8 cellular contexts compared by ENCODE assay signal in genomic region chr10:42933454-42934340, GRCh38.
DNase-seq lines count a peak whose midpoint lies in the region; ATAC-seq and TF ChIP-seq lines count a peak whose summit lies in the region.

No MANE protein-coding gene starts in this region.

- H3K79me2 ChIP-seq in H9 (ENCODE audit: insufficient read depth, low read length): no peaks in the 10 kb centered on the region

- no peaks in the 10 kb centered on the region for H4K20me1 ChIP-seq in H9 (ENCODE audit: control insufficient read depth, insufficient read depth, insufficient read length)

- H3K27ac Mint-ChIP-seq in H9 (no peak overlapping the region; a peak in 1 of 7 replicates), T-cell (peak overlapping the region; percentile 17 to 60), glutamatergic neuron (ENCODE audit: unreplicated experiment) (peak overlapping the region; percentile 43), progenitor cell of endocrine pancreas (peak overlapping the region; percentile 79)

- peaks cover 53% of the 10 kb centered on the region for H3K27me3 Mint-ChIP-seq in H9 (ENCODE audit: low read depth)
- H3K27me3 Mint-ChIP-seq in T-cell: peaks cover 6 to 60% of the 10 kb centered on the region in 2 donors
- H3K27me3 Mint-ChIP-seq in glutamatergic neuron (ENCODE audit: unreplicated experiment): peaks cover 20% of the 10 kb centered on the region
- peaks cover 78% of the 10 kb centered on the region for H3K27me3 Mint-ChIP-seq in progenitor cell of endocrine pancreas

- WGBS in H9 (ENCODE audit: extremely low coverage, insufficient read length, low lambda C conversion rate): no CpG with 5 or more reads among the region's 57 CpGs

- no peak overlapping the region for H3K18ac ChIP-seq in H9 (ENCODE audit: insufficient read length, low read depth, low read length)

- H3K23me2 ChIP-seq in H9 (ENCODE audit: insufficient read length, low read depth, low read length, poor library complexity, severe bottlenecking): peaks cover 11% of the 10 kb centered on the region

- no peaks in the 10 kb centered on the region for H3K4me1 ChIP-seq in H9 (ENCODE audit: insufficient read depth, low read length)

- peak; percentile 72 to 79 (median 74) for ATAC-seq in T-cell (replicated peaks in 1 of 4)
- ATAC-seq in GM18498 (IDR thresholded peaks at IDR 0.05; ENCODE audit: unreplicated experiment): no peak
- no peak for ATAC-seq in GM19324 (IDR thresholded peaks at IDR 0.05; ENCODE audit: low FRiP score, unreplicated experiment)

- no peak overlapping the region for H2BK5ac ChIP-seq in H9 (ENCODE audit: insufficient read length, low read length)

- H3K79me1 ChIP-seq in H9 (ENCODE audit: insufficient read depth, low read depth, low read length, poor library complexity, severe bottlenecking): no peaks in the 10 kb centered on the region

- H3K9me3 ChIP-seq in H9 (ENCODE audit: control insufficient read depth, low read depth, low read length): no peaks in the 10 kb centered on the region

- no peak overlapping the region for H4K5ac ChIP-seq in H9 (ENCODE audit: insufficient read length, low read depth, low read length)

- H3K36me3 Mint-ChIP-seq in H9 (ENCODE audit: insufficient read depth in 1 of 3, low read depth in 3 of 3) (no peaks in the 10 kb centered on the region; a peak in 1 of 7 replicates), T-cell (no peaks in the 10 kb centered on the region), glutamatergic neuron (ENCODE audit: unreplicated experiment) (no peaks in the 10 kb centered on the region), progenitor cell of endocrine pancreas (ENCODE audit: insufficient read depth) (no peaks in the 10 kb centered on the region)

- CTCF ChIA-PET in T-cell (lab: Charles Lee): interaction anchor here in 1 of 2 donors (0.7 kb wide), 1 partner anchor 640 kb away, joined by 3 read pairs; the partner anchor contains the start of gene ZNF239

- no peak overlapping the region for H2AK5ac ChIP-seq in H9 (ENCODE audit: insufficient read length, low read length)

- peaks cover 17 to 21% of the 10 kb centered on the region in 2 experiments for H3K4me1 Mint-ChIP-seq in H9
- H3K4me1 Mint-ChIP-seq in T-cell: peaks cover 14 to 17% (median 16%) of the 10 kb centered on the region in 3 donors
- H3K4me1 Mint-ChIP-seq in glutamatergic neuron (ENCODE audit: low read depth, unreplicated experiment): no peaks in the 10 kb centered on the region
- peaks cover 10% of the 10 kb centered on the region for H3K4me1 Mint-ChIP-seq in progenitor cell of endocrine pancreas (ENCODE audit: low read depth)

- no peak overlapping the region for H4K91ac ChIP-seq in H9 (ENCODE audit: insufficient read length, low read depth, low read length)

- no peak overlapping the region for H3K4ac ChIP-seq in H9 (ENCODE audit: low read depth, low read length)

- POLR2A ChIA-PET in T-cell (lab: Charles Lee): no interaction called here

- peak overlapping the region; percentile 34; the same call in 1 of the 2 replicates for H3K14ac ChIP-seq in H9 (ENCODE audit: insufficient read depth, low read length)

- H3K23ac ChIP-seq in H9 (ENCODE audit: insufficient read length, low read depth, low read length): no peak overlapping the region

- peak; percentile 63 for DNase-seq in H9
- peak in 30 of 34 experiments; percentile 15 to 69 (median 44) for DNase-seq in T-cell
- no peak for DNase-seq in glutamatergic neuron
- DNase-seq in progenitor cell of endocrine pancreas (ENCODE audit: low spot score, unreplicated experiment): no peak
- no peak for DNase-seq in effector CD4-positive, alpha-beta T cell
- no peak for DNase-seq in NCI-H1436 (lab: John Stamatoyannopoulos, UW)

- H2BK12ac ChIP-seq in H9 (ENCODE audit: insufficient read length, low read depth, low read length): no peak overlapping the region

- H3K9me3 Mint-ChIP-seq in H9 (peaks cover 2% of the 10 kb centered on the region in 2 experiments; a peak in 3 of 5 replicates), T-cell (no peaks in the 10 kb centered on the region), glutamatergic neuron (ENCODE audit: unreplicated experiment) (peaks cover 3% of the 10 kb centered on the region), progenitor cell of endocrine pancreas (ENCODE audit: low read depth) (no peaks in the 10 kb centered on the region)

- H3K27ac ChIP-seq in H9 (ENCODE audit: insufficient read length, low read depth, low read length): no peak overlapping the region

- H3K56ac ChIP-seq in H9 (ENCODE audit: insufficient read length, low read depth, low read length): no peak overlapping the region

- peak overlapping the region; percentile 70 to 87 for H3K4me3 Mint-ChIP-seq in H9
- peak overlapping the region; percentile 74 to 91 (median 74) for H3K4me3 Mint-ChIP-seq in T-cell
- H3K4me3 Mint-ChIP-seq in glutamatergic neuron (ENCODE audit: unreplicated experiment): peak overlapping the region; percentile 68
- H3K4me3 Mint-ChIP-seq in progenitor cell of endocrine pancreas (ENCODE audit: low read depth): peak overlapping the region; percentile 64

- H3K4me2 ChIP-seq in H9 (ENCODE audit: insufficient read depth, insufficient read length, low read length): peak overlapping the region; percentile 48

- H2BK120ac ChIP-seq in H9 (ENCODE audit: low read depth, low read length, poor library complexity, severe bottlenecking): no peak overlapping the region

- H2BK15ac ChIP-seq in H9 (ENCODE audit: low read depth, low read length): no peak overlapping the region

- H2AFZ ChIP-seq in H9 (ENCODE audit: low read length): no peak overlapping the region

- TF ChIP-seq CTCF in H9 (conservative IDR thresholded peaks at IDR 0.05) (no peak), glutamatergic neuron (IDR thresholded peaks at IDR 0.05; ENCODE audit: partially characterized antibody, unreplicated experiment) (no peak), progenitor cell of endocrine pancreas (IDR thresholded peaks at IDR 0.05; ENCODE audit: unreplicated experiment) (no peak)

- no peak overlapping the region for H3T11ph ChIP-seq in H9 (ENCODE audit: low read length)

- no peak overlapping the region for H2BK20ac ChIP-seq in H9 (ENCODE audit: low read depth, low read length, poor library complexity, severe bottlenecking)

- no peak overlapping the region for H4K8ac ChIP-seq in H9 (replicated peaks; ENCODE audit: insufficient read length, low read depth, low read length)

- no peak overlapping the region for H3K9ac ChIP-seq in H9 (ENCODE audit: extremely low read depth, insufficient read length, low read length)

- H3K27me3 ChIP-seq in H9 (ENCODE audit: insufficient read depth, low read length): no peaks in the 10 kb centered on the region; the same call in 1 of the 2 replicates

Comparison
In these comparisons a context has a peak if more than half of its experiments do, and no peak if none do; other contexts are left out.
1. DNase-seq: peak in H9 (single experiment) and T-cell (30 of 34); none in glutamatergic neuron (single experiment), progenitor cell of endocrine pancreas (single experiment), effector CD4-positive, alpha-beta T cell (single experiment) and NCI-H1436 (single experiment).
2. H3K27ac Mint-ChIP-seq: peak in T-cell (2 of 2), glutamatergic neuron (single experiment) and progenitor cell of endocrine pancreas (single experiment); none in H9 (0 of 3).
3. ATAC-seq: peak in T-cell (4 of 4); none in GM18498 (single experiment) and GM19324 (single experiment).
4. Peak in every context shown above with its lines, with median percentiles within 50 percentile points of each other: H3K4me3 Mint-ChIP-seq.